ENCODE assay signal across 22 cellular contexts in genomic region chr7:13540429-13540828, GRCh38.
A peak's percentile ranks its signal among the peaks of the same experiment; 100 is the strongest.
DNase-seq lines count a peak whose midpoint lies in the region; ATAC-seq lines count a peak whose summit lies in the region.
"Had no signal": no experiment of that assay in that cellular context is flagged by ENCODE, and none has a peak within 500 bp of the region (broad histone marks: within the 10 kb centered on the region; RNA-seq: fewer than 3 reads in every experiment).

No MANE protein-coding gene starts in this region.

- H3K36me3 ChIP-seq in mesenchymal stem cell (ENCODE audit: control insufficient read depth in 1 of 2, insufficient read depth in 2 of 2, low read depth in 1 of 2, low read length in 2 of 2): no peaks in the 10 kb centered on the region
- H3K36me3 ChIP-seq: breast epithelium, heart left ventricle, lower lobe of right lung, MG63, WERI-Rb-1 had no signal

- H3K27me3 ChIP-seq in mesenchymal stem cell (ENCODE audit: control insufficient read depth in 1 of 2, insufficient read depth in 1 of 2, low read length in 2 of 2): no peaks in the 10 kb centered on the region
- H3K27me3 ChIP-seq: breast epithelium, heart left ventricle, MG63 had no signal

- no CpG with 5 or more reads among the region's 1 CpG for WGBS in mesenchymal stem cell

- H3K36me3 Mint-ChIP-seq in activated T-cell treated with anti-CD3 and anti-CD28 coated beads, Interleukin-2, amount 50 U/mL, for 72 hours (ENCODE audit: insufficient read depth in 2 of 2): no peaks in the 10 kb centered on the region

- H2AFZ ChIP-seq in mesenchymal stem cell (ENCODE audit: low read depth, low read length): no peak overlapping the region
- H2AFZ ChIP-seq: parathyroid adenoma had no signal

- H3K9me3 ChIP-seq in mesenchymal stem cell (ENCODE audit: control insufficient read depth, low read length): no peaks in the 10 kb centered on the region
- H3K9me3 ChIP-seq: breast epithelium, heart left ventricle, lower lobe of right lung, MG63 had no signal

- H3K4me3 ChIP-seq in mesenchymal stem cell (ENCODE audit: insufficient read depth in 1 of 2, low read depth in 1 of 2, low read length in 2 of 2): no peak overlapping the region
- H3K4me3 ChIP-seq: breast epithelium, heart left ventricle, lower lobe of right lung, MG63 had no signal

- H4K91ac ChIP-seq in mesenchymal stem cell (ENCODE audit: low read length): no peak overlapping the region

- no peak overlapping the region for H3K14ac ChIP-seq in mesenchymal stem cell (ENCODE audit: low read length in 2 of 2)

- no peak overlapping the region for H3K4ac ChIP-seq in mesenchymal stem cell (ENCODE audit: low read depth in 1 of 2, low read length in 2 of 2)

- no peak overlapping the region for H3K27ac Mint-ChIP-seq in activated T-cell treated with anti-CD3 and anti-CD28 coated beads, Interleukin-2, amount 50 U/mL, for 72 hours

- no peak overlapping the region for H2BK120ac ChIP-seq in mesenchymal stem cell (ENCODE audit: low read depth, low read length)

- H3K9me3 Mint-ChIP-seq in activated T-cell treated with anti-CD3 and anti-CD28 coated beads, Interleukin-2, amount 50 U/mL, for 72 hours: no peaks in the 10 kb centered on the region

- H2BK15ac ChIP-seq in mesenchymal stem cell (ENCODE audit: low read depth, poor library complexity, severe bottlenecking): no peak overlapping the region

- no peaks in the 10 kb centered on the region for H3K4me1 Mint-ChIP-seq in activated T-cell treated with anti-CD3 and anti-CD28 coated beads, Interleukin-2, amount 50 U/mL, for 72 hours (ENCODE audit: low read depth)

- no peak overlapping the region for H2BK12ac ChIP-seq in mesenchymal stem cell (ENCODE audit: low read length in 2 of 2)

- H3K4me1 ChIP-seq in mesenchymal stem cell (ENCODE audit: control insufficient read depth, insufficient read depth, low read depth, low read length): no peaks in the 10 kb centered on the region
- H3K4me1 ChIP-seq: breast epithelium, heart left ventricle, lower lobe of right lung, parathyroid adenoma had no signal

- H3K27me3 Mint-ChIP-seq in activated T-cell treated with anti-CD3 and anti-CD28 coated beads, Interleukin-2, amount 50 U/mL, for 72 hours (ENCODE audit: low read depth): no peaks in the 10 kb centered on the region

- H3K23ac ChIP-seq in mesenchymal stem cell (ENCODE audit: low read length in 2 of 2): no peak overlapping the region

- H3K4me3 Mint-ChIP-seq in activated T-cell treated with anti-CD3 and anti-CD28 coated beads, Interleukin-2, amount 50 U/mL, for 72 hours: no peak overlapping the region

- no peak overlapping the region for H3K18ac ChIP-seq in mesenchymal stem cell (ENCODE audit: low read depth in 1 of 2, low read length in 2 of 2)

- no peak overlapping the region for H3K9ac ChIP-seq in mesenchymal stem cell (ENCODE audit: low read length)
- H3K9ac ChIP-seq: parathyroid adenoma had no signal

- no peaks in the 10 kb centered on the region for H3K79me1 ChIP-seq in mesenchymal stem cell (replicated peaks; ENCODE audit: low read length, poor library complexity, severe bottlenecking)

- no peak overlapping the region for H4K8ac ChIP-seq in mesenchymal stem cell (ENCODE audit: low read length)

- no peak overlapping the region for H2AK5ac ChIP-seq in mesenchymal stem cell (ENCODE audit: low read length, severe bottlenecking)

- H2BK5ac ChIP-seq in mesenchymal stem cell (ENCODE audit: low read depth, low read length, poor library complexity, severe bottlenecking): no peak overlapping the region

- DNase-seq in AG20443 (ENCODE audit: low spot score) (peak; percentile 8), M059J (ENCODE audit: low read depth) (peak; percentile 24), astrocyte of the hippocampus (ENCODE audit: low read depth, low spot score) (peak; percentile 28), mesenchymal stem cell (peak; percentile 83), left lobe of liver (ENCODE audit: low spot score) (no peak)
- DNase-seq in activated T-cell treated with anti-CD3 and anti-CD28 coated beads, Interleukin-2, amount 50 U/mL, for 72 hours: no peak
- DNase-seq: activated CD4-positive, alpha-beta T cell treated with anti-CD3 and anti-CD28 coated beads, Interleukin-2, amount 50 U/mL, for 48 hours; activated naive CD4-positive, alpha-beta T cell treated with anti-CD3 and anti-CD28 coated beads, Interleukin-2, amount 50 U/mL, for 16 hours; activated T-cell treated with anti-CD3 and anti-CD28 coated beads for 4 hours; Calu3; heart left ventricle; lower lobe of right lung; MG63; NCI-H187; NCI-H345; NK-92 treated with Interleukin-12 subunit alpha and Interleukin-12 subunit beta, amount 100 ng/mL, for 24 hours; stimulated activated CD4-positive, alpha-beta T cell treated with anti-CD3 and anti-CD28 coated beads, Interleukin-2, amount 100 ng/mL, for 48 hours; WERI-Rb-1 had no signal

- no peak overlapping the region for H3K27ac ChIP-seq in mesenchymal stem cell (ENCODE audit: low read length, poor library complexity, severe bottlenecking)
- H3K27ac ChIP-seq: breast epithelium, heart left ventricle, lower lobe of right lung, parathyroid adenoma, WERI-Rb-1 had no signal

- ATAC-seq in activated T-cell treated with anti-CD3 and anti-CD28 coated beads, Interleukin-2, amount 50 U/mL, for 72 hours (replicated peaks in 1 of 2): no peak
- ATAC-seq in HG03159 (IDR thresholded peaks at IDR 0.05; ENCODE audit: unreplicated experiment) (no peak), GM19023 (IDR thresholded peaks at IDR 0.05; ENCODE audit: unreplicated experiment) (no peak), left lobe of liver (no peak)
- ATAC-seq: heart left ventricle, lower lobe of right lung had no signal

- no peak overlapping the region for H3K4me2 ChIP-seq in mesenchymal stem cell (ENCODE audit: low read length, poor library complexity, severe bottlenecking)

Comparison
In these comparisons a context has a peak if more than half of its experiments do, and no peak if none do; other contexts are left out.
1. DNase-seq: peak in AG20443 (single experiment), M059J (single experiment), astrocyte of the hippocampus (single experiment) and mesenchymal stem cell (single experiment); none in activated T-cell treated with anti-CD3 and anti-CD28 coated beads, Interleukin-2, amount 50 U/mL, for 72 hours (0 of 2) and left lobe of liver (single experiment).